28 cellular contexts compared by ENCODE assay signal in genomic region chr10:117945651-117946050, GRCh38.
"Had no signal": no experiment of that assay in that cellular context is flagged by ENCODE, and none has a peak within 500 bp of the region (broad histone marks: within the 10 kb centered on the region; RNA-seq: fewer than 3 reads in every experiment).

No MANE protein-coding gene starts in this region.

- ATAC-seq: activated CD8-positive, alpha-beta memory T cell treated with anti-CD3 and anti-CD28 coated beads, Interleukin-2, amount 10 ng/mL, durations not matched to agents 7 days and 5 days; Right ventricle myocardium inferior had no signal

- H3K27ac ChIP-seq: brain microvascular endothelial cell, PC-9, RWPE1, WERI-Rb-1 had no signal

- H3K36me3 ChIP-seq: brain microvascular endothelial cell, WERI-Rb-1 had no signal

- H3K4me2 ChIP-seq: PC-9 had no signal

- DNase-seq: activated CD4-positive, alpha-beta memory T cell treated with anti-CD3 and anti-CD28 coated beads, Interleukin-2, amount 10 ng/mL, durations not matched to agents 7 days and 5 days; activated CD4-positive, alpha-beta T cell treated with anti-CD3 and anti-CD28 coated beads for 1 hour; activated CD4-positive, alpha-beta T cell treated with anti-CD3 and anti-CD28 coated beads for 48 hours; activated CD4-positive, CD25-positive, alpha-beta regulatory T cell; activated CD8-positive, alpha-beta memory T cell treated with anti-CD3 and anti-CD28 coated beads for 24 hours; activated CD8-positive, alpha-beta memory T cell treated with anti-CD3 and anti-CD28 coated beads, Interleukin-2, amount 10 ng/mL, durations not matched to agents 7 days and 5 days; activated CD8-positive, alpha-beta memory T cell treated with anti-CD3 and anti-CD28 coated beads, Interleukin-2, amount 50 U/mL, for 48 hours; activated effector memory CD4-positive, alpha-beta T cell treated with Interleukin-2 at 50 U/mL for 16 hours; activated naive CD4-positive, alpha-beta T cell treated with anti-CD3 and anti-CD28 coated beads, Interleukin-2, amount 10 ng/mL, durations not matched to agents 7 days and 5 days; activated T-cell treated with anti-CD3 and anti-CD28 coated beads, Interleukin-2, amount 50 U/mL, for 48 hours; amniotic stem cell; aorta; brain microvascular endothelial cell; central memory CD4-positive, alpha-beta T cell; Kasumi-1; NCI-H1092 treated with DMSO at 0.1 percent for 48 hours; NCI-H1694; NCI-H2081 treated with DMSO at 0.1 percent for 48 hours; NCI-H226; NCI-H446 treated with DMSO at 0.1 percent for 48 hours; NCI-H524; NCI-H69; PC-9; SW 1271; T1000; WERI-Rb-1 had no signal

- H3K4me3 ChIP-seq: PC-9 had no signal

- H3K27me3 ChIP-seq: brain microvascular endothelial cell had no signal
